In genomic region chr1:954927-955326, GRCh38 we compare ENCODE assay signal across 27 cellular contexts. TPM values are rescaled to one million over a fixed set of nuclear protein-coding genes. Genes with fewer than 3 reads are reported as not detected.
"Had no signal": no experiment of that assay in that cellular context is flagged by ENCODE, and none has a peak within 500 bp of the region (broad histone marks: within the 10 kb centered on the region; RNA-seq: fewer than 3 reads in every experiment).

No MANE protein-coding gene starts in this region.

- H3K4me3 ChIP-seq: cardiac muscle cell, MG63 had no signal

- ATAC-seq: activated T-cell treated with anti-CD3 and anti-CD28 coated beads, Interleukin-2, amount 50 U/mL, for 4 hours; T-cell had no signal

- H3K9me3 Mint-ChIP-seq: activated CD4-positive, alpha-beta memory T cell treated with anti-CD3 and anti-CD28 coated beads for 36 hours; activated CD4-positive, alpha-beta T cell treated with anti-CD3 and anti-CD28 coated beads, Interleukin-2, amount 10 ng/mL, durations not matched to agents 7 days and 5 days; activated T-cell treated with anti-CD3 and anti-CD28 coated beads, Interleukin-2, amount 50 U/mL, for 4 hours; T-cell had no signal

- H3K27ac Mint-ChIP-seq: activated CD4-positive, alpha-beta memory T cell treated with anti-CD3 and anti-CD28 coated beads for 36 hours; activated CD4-positive, alpha-beta T cell treated with anti-CD3 and anti-CD28 coated beads, Interleukin-2, amount 10 ng/mL, durations not matched to agents 7 days and 5 days; activated naive CD8-positive, alpha-beta T cell; T-cell had no signal

- DNase-seq: activated CD4-positive, alpha-beta memory T cell treated with anti-CD3 and anti-CD28 coated beads for 36 hours; activated CD4-positive, alpha-beta T cell treated with anti-CD3 and anti-CD28 coated beads, Interleukin-2, amount 10 ng/mL, durations not matched to agents 7 days and 5 days; activated CD4-positive, CD25-positive, alpha-beta regulatory T cell; activated CD8-positive, alpha-beta memory T cell treated with anti-CD3 and anti-CD28 coated beads for 24 hours; activated effector memory CD4-positive, alpha-beta T cell treated with anti-CD3 and anti-CD28 coated beads, Interleukin-2, amount 50 U/mL, for 16 hours; activated naive CD4-positive, alpha-beta T cell treated with Interleukin-2 at 50 U/mL for 16 hours; activated T-cell treated with anti-CD3 and anti-CD28 coated beads, Interleukin-2, amount 50 U/mL, for 4 hours; amygdala; brain microvascular endothelial cell; MG63; NCI-H1092 treated with DMSO at 0.1 percent for 48 hours; NCI-H1417 treated with DMSO at 0.1 percent for 48 hours; NCI-H1694; NCI-H2029; NCI-H2107; NCI-H2171 treated with DMSO at 0.1 percent for 48 hours; NCI-H226; NCI-H526 treated with DMSO at 0.1 percent for 48 hours; NCI-H82; SIG-M5; T-cell had no signal

- H3K27me3 Mint-ChIP-seq: activated CD4-positive, alpha-beta memory T cell treated with anti-CD3 and anti-CD28 coated beads for 36 hours; activated CD4-positive, alpha-beta T cell treated with anti-CD3 and anti-CD28 coated beads, Interleukin-2, amount 10 ng/mL, durations not matched to agents 7 days and 5 days; activated naive CD8-positive, alpha-beta T cell; T-cell had no signal

- H3K27me3 ChIP-seq: brain microvascular endothelial cell, MG63 had no signal

- H3K4me3 Mint-ChIP-seq: activated CD4-positive, alpha-beta memory T cell treated with anti-CD3 and anti-CD28 coated beads for 36 hours; activated CD4-positive, alpha-beta T cell treated with anti-CD3 and anti-CD28 coated beads, Interleukin-2, amount 10 ng/mL, durations not matched to agents 7 days and 5 days; activated naive CD8-positive, alpha-beta T cell; activated T-cell treated with anti-CD3 and anti-CD28 coated beads, Interleukin-2, amount 50 U/mL, for 4 hours; T-cell had no signal

- H3K27ac ChIP-seq: brain microvascular endothelial cell, cardiac muscle cell, VCaP had no signal

- H3K9me3 ChIP-seq: MG63 had no signal

RNA-seq across cellular contexts. Expression of gene PLEKHN1, which starts 11.4 kb away (rescaled TPM):
- total RNA-seq: OCI-LY7 had no signal

RNA-seq across cellular contexts. Expression of gene PERM1, which starts 27.0 kb away (rescaled TPM):
- total RNA-seq: activated CD4-positive, alpha-beta memory T cell treated with anti-CD3 and anti-CD28 coated beads for 36 hours; activated CD4-positive, alpha-beta T cell treated with anti-CD3 and anti-CD28 coated beads, Interleukin-2, amount 10 ng/mL, durations not matched to agents 7 days and 5 days; activated T-cell treated with anti-CD3 and anti-CD28 coated beads, Interleukin-2, amount 50 U/mL, for 4 hours; NCI-H460; OCI-LY7; T-cell; T-helper 2 cell treated with Interferon-gamma antibody and Interleukin-4, amounts not matched to agents 100 ng/mL and 5 ng/mL, for 36 hours had no signal

RNA-seq across cellular contexts. Expression of gene SAMD11, which starts 31.2 kb away (rescaled TPM):
- total RNA-seq: activated CD4-positive, alpha-beta memory T cell treated with anti-CD3 and anti-CD28 coated beads for 36 hours; activated CD4-positive, alpha-beta T cell treated with anti-CD3 and anti-CD28 coated beads, Interleukin-2, amount 10 ng/mL, durations not matched to agents 7 days and 5 days; activated T-cell treated with anti-CD3 and anti-CD28 coated beads, Interleukin-2, amount 50 U/mL, for 4 hours; T-helper 2 cell treated with Interferon-gamma antibody and Interleukin-4, amounts not matched to agents 100 ng/mL and 5 ng/mL, for 36 hours had no signal
